ENCODE assay signal across 8 cellular contexts in genomic region chr17:63621684-63622570, GRCh38. TPM values are rescaled to one million over a fixed set of nuclear protein-coding genes. Genes with fewer than 3 reads are reported as not detected.
DNase-seq lines count a peak whose midpoint lies in the region; ATAC-seq, FAIRE-seq and TF ChIP-seq lines count a peak whose summit lies in the region.

TSS of gene MAP3K3 (plus strand) at chr17:63622417. CDS start at chr17:63622760, 343 bp downstream.

- H3K9me2 ChIP-seq in Loucy (replicated peaks; ENCODE audit: low read depth, low read length): no peaks in the 10 kb centered on the region

- H2AFZ ChIP-seq in Loucy (ENCODE audit: low read length): peak within 1 kb of the TSS; percentile 81

- H3K9ac ChIP-seq in Loucy (ENCODE audit: low read depth, low read length, poor library complexity, severe bottlenecking): peak within 1 kb of the TSS; percentile 76

- H3K4me1 Mint-ChIP-seq in naive thymus-derived CD8-positive, alpha-beta T cell: peaks cover 15 to 51% (median 43%) of the 10 kb centered on the region in 4 donors

- no peaks in the 10 kb centered on the region for H3K36me3 Mint-ChIP-seq in naive thymus-derived CD8-positive, alpha-beta T cell

- H3K27me3 ChIP-seq in Loucy (ENCODE audit: insufficient read depth, low read length, poor library complexity, severe bottlenecking): no peaks in the 10 kb centered on the region

- peak; percentile 98 for FAIRE-seq in H54 (lab: Jason Lieb, UNC)

- TF ChIP-seq POLR2A in H54 (IDR thresholded peaks at IDR 0.05; ENCODE audit: low read depth, low read length) (peak; percentile 95), Raji (IDR thresholded peaks at IDR 0.05; ENCODE audit: insufficient read depth, low read depth, low read length) (peak; percentile 90)

- H3K27me3 Mint-ChIP-seq in naive thymus-derived CD8-positive, alpha-beta T cell: no peaks in the 10 kb centered on the region

- peaks cover 9% of the 10 kb centered on the region; the same call in 1 of the 2 replicates for H3F3A ChIP-seq in Loucy (ENCODE audit: low read depth)

- H3K4me3 Mint-ChIP-seq in naive thymus-derived CD8-positive, alpha-beta T cell: peak within 1 kb of the TSS; percentile 94 to 99 (median 97)

- H3K4me1 ChIP-seq in Loucy (ENCODE audit: insufficient read depth, low read length, poor library complexity, severe bottlenecking): peaks cover 47% of the 10 kb centered on the region

- ATAC-seq in naive thymus-derived CD8-positive, alpha-beta T cell: peak; percentile 88 to 93

- peak within 1 kb of the TSS; percentile 83 for H3K4me3 ChIP-seq in Loucy (ENCODE audit: low read length, poor library complexity, severe bottlenecking)
- H3K4me3 ChIP-seq in fibroblast of mammary gland (ENCODE audit: control insufficient read depth, low read depth, low read length): peak within 1 kb of the TSS; percentile 71

- H3K4me2 ChIP-seq in Loucy (ENCODE audit: low read depth, low read length, poor library complexity, severe bottlenecking): peak within 1 kb of the TSS; percentile 98

- H3K79me2 ChIP-seq in Loucy (ENCODE audit: insufficient read depth, low read length): peaks cover 40% of the 10 kb centered on the region

- H4K20me1 ChIP-seq in Loucy (ENCODE audit: insufficient read depth, low read length, poor library complexity, severe bottlenecking): peaks cover 40% of the 10 kb centered on the region

- H3K9me3 Mint-ChIP-seq in naive thymus-derived CD8-positive, alpha-beta T cell: no peaks in the 10 kb centered on the region

- DNase-seq in ELR (ENCODE audit: low read depth) (peak; percentile 100), H54 (ENCODE audit: insufficient read length, low spot score) (peak; percentile 100), fibroblast of mammary gland (ENCODE audit: low read depth) (peak; percentile 100)
- DNase-seq in activated T-helper 9 cell treated with anti-CD3 and anti-CD28 coated beads, Interleukin-2, amount 50 U/mL, for 16 hours (ENCODE audit: low read depth): peak; percentile 95
- DNase-seq in naive thymus-derived CD8-positive, alpha-beta T cell: peak; percentile 86 to 99 (median 98)
- peak; percentile 92 to 99 (median 97) for DNase-seq in stimulated activated naive CD4-positive, alpha-beta T cell (lab: John Stamatoyannopoulos, UW)

- H3K36me3 ChIP-seq in Loucy (ENCODE audit: insufficient read depth, low read length): no peaks in the 10 kb centered on the region

- TF ChIP-seq CTCF in Loucy (conservative IDR thresholded peaks at IDR 0.05; ENCODE audit: low read length) (peak; percentile 38), fibroblast of mammary gland (conservative IDR thresholded peaks at IDR 0.05; ENCODE audit: control insufficient read depth, insufficient read depth, low read depth, low read length) (no peak)

- POLR2A ChIA-PET in naive thymus-derived CD8-positive, alpha-beta T cell (lab: Charles Lee): interaction anchor here (0.5 to 10.2 kb wide), 27 partner anchors 9 to 885 kb away, joined by 3 to 178 read pairs (median 5); partner anchors contain the start of genes CCDC47, CEP95, CYB561 and DCAF7

- H3K27ac Mint-ChIP-seq in naive thymus-derived CD8-positive, alpha-beta T cell: peak within 1 kb of the TSS; percentile 87 to 96 (median 94)

- no peaks in the 10 kb centered on the region for H3K9me3 ChIP-seq in Loucy (ENCODE audit: insufficient read depth, low read depth, low read length)

RNA-seq across cellular contexts. Expression of gene MAP3K3, which starts in this region (rescaled TPM):
- total RNA-seq in naive thymus-derived CD8-positive, alpha-beta T cell: 10 to 100 TPM; 77.5 to 82.8 TPM
- polyA plus RNA-seq in naive thymus-derived CD8-positive, alpha-beta T cell: 10 to 100 TPM; 23.8 to 47.4 (median 24.7) TPM

Comparison
In these comparisons a context has a peak if more than half of its experiments do, and no peak if none do; other contexts are left out.
1. Peak in every context shown above with its lines: DNase-seq, ATAC-seq and H3K4me3 ChIP-seq.